8 cellular contexts compared by ENCODE assay signal in the genomic region with DNA sequence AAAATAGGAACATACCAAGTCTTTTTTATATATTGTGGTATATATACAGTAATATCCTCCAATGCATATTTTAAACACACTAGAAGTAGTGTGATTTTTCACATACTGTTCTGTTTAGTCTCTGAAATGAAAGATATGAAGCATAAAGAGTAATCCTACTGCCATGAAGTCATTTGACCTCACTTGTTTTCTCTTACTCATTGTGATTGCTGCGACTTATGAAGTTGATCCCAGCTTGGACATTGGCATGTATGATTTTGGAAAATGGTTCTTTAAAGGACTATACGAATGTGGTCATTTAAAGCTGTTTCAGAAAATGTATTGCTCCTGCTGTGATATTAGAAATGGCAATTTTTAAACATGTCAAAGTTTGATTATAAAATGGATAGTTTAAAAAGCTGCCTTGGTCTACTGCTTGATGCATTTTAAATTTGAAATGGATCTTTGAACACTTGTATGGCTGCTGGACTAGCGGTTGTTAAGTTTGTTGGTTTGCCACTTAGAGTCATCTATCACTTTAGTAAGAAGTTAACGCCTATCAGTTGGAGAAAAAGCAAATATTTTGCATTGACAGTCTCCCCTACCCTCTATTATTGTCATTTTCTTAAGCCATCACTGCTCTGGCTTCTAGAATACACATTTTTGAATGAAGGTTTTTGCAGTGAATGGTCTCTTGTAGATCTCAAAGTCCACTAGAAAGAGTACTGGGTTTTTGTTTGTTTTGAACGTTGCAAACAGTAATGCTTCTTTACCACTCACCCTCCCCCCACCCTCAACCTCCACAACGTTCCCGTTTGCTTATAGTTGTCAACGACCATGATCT. TPM values are rescaled to one million over a fixed set of nuclear protein-coding genes. Genes with fewer than 3 reads are reported as not detected.
A peak's percentile ranks its signal among the peaks of the same experiment; 100 is the strongest.
DNase-seq lines count a peak whose midpoint lies in the region; TF ChIP-seq lines count a peak whose summit lies in the region.

No MANE protein-coding gene starts in this region.

- DNase-seq in GM12864 (ENCODE audit: low read depth) (no peak), Peyer's patch (no peak), esophagus squamous epithelium (lab: John Stamatoyannopoulos, UW) (no peak), NCI-H1092 (lab: John Stamatoyannopoulos, UW) (no peak), amniotic stem cell (lab: John Stamatoyannopoulos, UW) (no peak), NCI-H2107 treated with DMSO at 0.1 percent for 48 hours (lab: John Stamatoyannopoulos, UW; ENCODE audit: unreplicated experiment) (no peak), NCI-H526 treated with DMSO at 0.1 percent for 48 hours (lab: John Stamatoyannopoulos, UW) (no peak)

- H3K9ac ChIP-seq in rectal smooth muscle tissue (ENCODE audit: low read length), result peak overlapping the region; percentile 8

- WGBS in esophagus squamous epithelium, 2 donors, result 33 to 37% methylated on average over 8 of the region's 8 CpGs

- H3K9me3 ChIP-seq in Peyer's patch, result no peaks in the 10 kb centered on the region
- H3K9me3 ChIP-seq in esophagus squamous epithelium, result no peaks in the 10 kb centered on the region

- H3K4me3 ChIP-seq in GM12864 (ENCODE audit: low read depth, low read length), result peak overlapping the region; percentile 48
- peak overlapping the region in 3 of 4 donors; percentile 11 to 99 (median 74) for H3K4me3 ChIP-seq in Peyer's patch
- H3K4me3 ChIP-seq in esophagus squamous epithelium, result peak overlapping the region; percentile 15 to 98 (median 84)
- peak overlapping the region; percentile 66 for H3K4me3 ChIP-seq in rectal smooth muscle tissue (ENCODE audit: low read length)

- no peak for TF ChIP-seq CTCF in GM12864 (IDR thresholded peaks at IDR 0.05; ENCODE audit: low read depth, low read length, missing control alignments)
- TF ChIP-seq CTCF in Peyer's patch (IDR thresholded peaks at IDR 0.05), result no peak
- TF ChIP-seq CTCF in esophagus squamous epithelium (IDR thresholded peaks at IDR 0.05), result no peak

- no peaks in the 10 kb centered on the region for H3K27me3 ChIP-seq in Peyer's patch
- no peaks in the 10 kb centered on the region for H3K27me3 ChIP-seq in esophagus squamous epithelium
- no peaks in the 10 kb centered on the region for H3K27me3 ChIP-seq in rectal smooth muscle tissue (ENCODE audit: control insufficient read depth, insufficient read depth, low read length)

- TF ChIP-seq POLR2A in Peyer's patch (IDR thresholded peaks at IDR 0.05), result no peak
- no peak for TF ChIP-seq POLR2A in esophagus squamous epithelium (IDR thresholded peaks at IDR 0.05)

- H3K27ac ChIP-seq in Peyer's patch (peak overlapping the region; percentile 54 to 99 (median 94)), esophagus squamous epithelium (peak overlapping the region in 3 of 4 donors; percentile 16 to 97 (median 96)), rectal smooth muscle tissue (ENCODE audit: low read depth, low read length) (peak overlapping the region; percentile 33)

- H3K36me3 ChIP-seq in Peyer's patch, result no peaks in the 10 kb centered on the region
- H3K36me3 ChIP-seq in esophagus squamous epithelium, result no peaks in the 10 kb centered on the region
- no peaks in the 10 kb centered on the region for H3K36me3 ChIP-seq in rectal smooth muscle tissue (ENCODE audit: control insufficient read depth, insufficient read depth, low read length)

- H3K4me1 ChIP-seq in Peyer's patch (peaks cover 0 to 35% (median 4%) of the 10 kb centered on the region in 4 donors), esophagus squamous epithelium (peaks cover 10 to 47% (median 10%) of the 10 kb centered on the region in 3 donors), rectal smooth muscle tissue (ENCODE audit: control insufficient read depth, insufficient read depth, low read length) (peaks cover 2% of the 10 kb centered on the region)

- intact Hi-C loops in esophagus squamous epithelium (cut with DNase I), result no loop called here

RNA-seq across cellular contexts. Expression of a gene that starts 0.9 kb away (rescaled TPM):
- total RNA-seq in Peyer's patch (10 to 100 TPM; 45.4 to 68.1 (median 49.8) TPM), esophagus squamous epithelium (10 to 100 TPM; 17.3 to 39.3 (median 23.4) TPM)

Comparison
In these comparisons a context has a peak if more than half of its experiments do, and no peak if none do; other contexts are left out.
1. H3K27ac ChIP-seq: peak in every context shown above with its lines; median percentile 96 in esophagus squamous epithelium; 94 in Peyer's patch; 33 in rectal smooth muscle tissue.